In the genomic region with DNA sequence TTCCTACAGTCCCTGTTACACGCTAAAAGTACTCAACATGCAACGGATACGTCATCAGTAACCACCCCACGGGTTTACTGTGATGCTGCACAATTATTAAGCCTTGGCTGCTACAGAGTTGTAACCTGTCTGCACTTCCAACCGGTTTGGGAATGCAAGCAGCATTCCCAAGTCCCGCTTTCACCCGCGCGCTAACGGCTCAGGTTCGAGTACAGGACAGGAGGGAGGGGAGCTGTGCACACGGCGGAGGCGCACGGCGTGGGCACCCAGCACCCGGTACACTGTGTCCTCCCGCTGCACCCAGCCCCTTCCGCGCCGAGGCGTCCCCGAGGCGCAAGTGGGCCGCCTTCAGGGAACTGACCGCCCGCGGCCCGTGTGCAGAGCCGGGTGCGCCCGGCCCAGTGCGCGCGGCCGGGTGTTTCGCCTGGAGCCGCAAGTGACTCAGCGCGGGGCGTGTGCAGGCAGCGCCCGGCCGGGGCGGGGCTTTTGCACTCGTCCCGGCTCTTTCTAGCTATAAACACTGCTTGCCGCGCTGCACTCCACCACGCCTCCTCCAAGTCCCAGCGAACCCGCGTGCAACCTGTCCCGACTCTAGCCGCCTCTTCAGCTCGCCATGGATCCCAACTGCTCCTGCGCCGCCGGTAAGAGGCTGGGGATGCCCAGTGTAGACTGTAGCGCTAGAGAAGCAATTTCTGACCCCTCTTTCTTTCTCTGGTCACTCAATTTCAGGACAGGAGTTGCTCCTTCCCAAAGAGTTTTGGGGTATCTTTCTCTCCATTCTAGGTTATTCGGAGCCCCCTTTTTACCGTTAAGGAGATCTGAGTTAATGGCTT, we compare ENCODE assay signal across 8 cellular contexts. TPM values are rescaled to one million over a fixed set of nuclear protein-coding genes. Genes with fewer than 3 reads are reported as not detected.
DNase-seq lines count a peak whose midpoint lies in the region; TF ChIP-seq lines count a peak whose summit lies in the region.

A gene (plus strand): TSS at position 542 of the 833 bp plus-strand sequence. CDS start 72 bp downstream, at position 614.

- H2AFZ ChIP-seq in neuron (ENCODE audit: low read depth, low read length) = peak within 1 kb of the TSS; percentile 64

- no peaks in the 10 kb centered on the region for H3K27me3 ChIP-seq in HAP-1 (ENCODE audit: low read depth)
- no peaks in the 10 kb centered on the region for H3K27me3 ChIP-seq in MG63
- no peaks in the 10 kb centered on the region for H3K27me3 ChIP-seq in SJCRH30
- peaks cover 37% of the 10 kb centered on the region for H3K27me3 ChIP-seq in neuron (ENCODE audit: insufficient read depth, low read length)
- no peaks in the 10 kb centered on the region for H3K27me3 ChIP-seq in subcutaneous abdominal adipose tissue (ENCODE audit: control insufficient read depth in 5 of 5, insufficient read depth in 4 of 5, low read length in 5 of 5)

- peaks cover 18% of the 10 kb centered on the region for H3K4me1 ChIP-seq in HAP-1
- peaks cover 34% of the 10 kb centered on the region for H3K4me1 ChIP-seq in SJCRH30
- peaks cover 24% of the 10 kb centered on the region for H3K4me1 ChIP-seq in neuron (ENCODE audit: insufficient read depth, low read length)
- H3K4me1 ChIP-seq in subcutaneous abdominal adipose tissue (ENCODE audit: control insufficient read depth in 5 of 5, insufficient read depth in 5 of 5, low read length in 5 of 5) = peaks cover 34 to 66% (median 54%) of the 10 kb centered on the region in 5 donors

- H3K36me3 ChIP-seq in HAP-1 (replicated peaks) = no peaks in the 10 kb centered on the region
- peaks cover 12% of the 10 kb centered on the region for H3K36me3 ChIP-seq in MG63
- no peaks in the 10 kb centered on the region for H3K36me3 ChIP-seq in SJCRH30
- H3K36me3 ChIP-seq in neuron (ENCODE audit: insufficient read depth, low read length) = no peaks in the 10 kb centered on the region
- H3K36me3 ChIP-seq in subcutaneous abdominal adipose tissue (ENCODE audit: control insufficient read depth in 5 of 5, insufficient read depth in 5 of 5, low read length in 5 of 5) = no peaks in the 10 kb centered on the region

- DNase-seq in GDM1 (lab: John Stamatoyannopoulos, UW) (peak; percentile 73), HAP-1 (ENCODE audit: low spot score in 2 of 2) (peak; percentile 96), MG63 (peak; percentile 100), SJCRH30 (peak; percentile 96 to 98), foreskin fibroblast (peak; percentile 99 to 100)
- peak; percentile 75 for DNase-seq in activated gamma-delta T cell treated with anti-CD3 and anti-CD28 coated beads, Interleukin-2, amount 50 U/mL, for 16 hours (ENCODE audit: low read depth)

- in situ Hi-C loops in HAP-1 (cut with MboI; ENCODE audit: low sequenced_read_pairs) = no loop called here

- no peaks in the 10 kb centered on the region for H3K9me3 ChIP-seq in HAP-1
- H3K9me3 ChIP-seq in MG63 = no peaks in the 10 kb centered on the region
- H3K9me3 ChIP-seq in SJCRH30 (replicated peaks) = no peaks in the 10 kb centered on the region
- H3K9me3 ChIP-seq in neuron (ENCODE audit: low read length) = no peaks in the 10 kb centered on the region
- no peaks in the 10 kb centered on the region for H3K9me3 ChIP-seq in subcutaneous abdominal adipose tissue (ENCODE audit: control insufficient read depth in 5 of 5, low read length in 5 of 5)

- no peak for TF ChIP-seq CTCF in foreskin fibroblast (IDR thresholded peaks at IDR 0.05; ENCODE audit: low read depth, low read length)

- H3K9ac ChIP-seq in subcutaneous abdominal adipose tissue (ENCODE audit: low read length in 5 of 5) = peak within 1 kb of the TSS; percentile 86 to 94 (median 90)

- H3K27ac ChIP-seq in SJCRH30 = peak within 1 kb of the TSS; percentile 89
- H3K27ac ChIP-seq in subcutaneous abdominal adipose tissue (ENCODE audit: low read depth, low read length) = peak within 1 kb of the TSS; percentile 99

- H3K4me3 ChIP-seq in HAP-1 = peak within 1 kb of the TSS; percentile 72
- H3K4me3 ChIP-seq in MG63 = peak within 1 kb of the TSS; percentile 74
- H3K4me3 ChIP-seq in SJCRH30 = peak within 1 kb of the TSS; percentile 67
- H3K4me3 ChIP-seq in foreskin fibroblast (ENCODE audit: low read depth in 1 of 2, low read length in 2 of 2) = peak within 1 kb of the TSS; percentile 69 to 84
- H3K4me3 ChIP-seq in neuron (ENCODE audit: low read length) = peak within 1 kb of the TSS; percentile 40
- H3K4me3 ChIP-seq in subcutaneous abdominal adipose tissue (ENCODE audit: low read depth in 1 of 5, low read length in 5 of 5) = peak within 1 kb of the TSS; percentile 87 to 97 (median 91)

RNA-seq across cellular contexts. Expression of the gene that starts here (rescaled TPM):
- total RNA-seq in MG63 (2014; rRNA removed; shearing (Covaris generic); ENCODE audit: low replicate concordance) = 115 and 538 TPM in 2 replicates
- 144 and 163 TPM in 2 replicates for total RNA-seq in SJCRH30 (2014; rRNA removed; shearing (Covaris generic))

Comparison
In these comparisons a context has a peak if more than half of its experiments do, and no peak if none do; other contexts are left out.
1. Peak in every context shown above with its lines: DNase-seq, H3K4me3 ChIP-seq and H3K27ac ChIP-seq.
2. H3K4me3 ChIP-seq: peak in every context shown above with its lines; median percentile 91 in subcutaneous abdominal adipose tissue; 76 in foreskin fibroblast; 74 in MG63; 72 in HAP-1; 67 in SJCRH30; 40 in neuron.